Comparison of ENCODE assay signal across 28 cellular contexts in the genomic region with DNA sequence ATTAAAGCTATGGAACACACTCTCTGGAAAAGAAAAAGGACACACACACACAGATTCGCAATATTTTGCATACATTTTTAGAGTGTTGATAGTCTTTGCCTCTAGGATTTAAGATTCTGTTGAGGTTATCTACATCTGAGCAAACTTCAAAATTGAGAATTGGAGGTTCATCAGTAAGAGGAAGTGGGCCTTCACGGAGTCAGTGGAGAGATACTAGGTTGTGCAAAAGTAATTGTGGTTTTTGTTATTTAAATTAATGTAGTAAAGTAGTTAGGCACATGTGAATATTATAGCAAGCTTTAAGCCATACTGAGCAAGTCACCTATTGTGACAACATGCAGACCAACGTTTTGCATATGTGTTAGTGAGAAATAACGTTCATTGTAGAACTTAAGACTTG. TPM values are rescaled to one million over a fixed set of nuclear protein-coding genes. Genes with fewer than 3 reads are reported as not detected.
"Had no signal": no experiment of that assay in that cellular context is flagged by ENCODE, and none has a peak within 500 bp of the region (broad histone marks: within the 10 kb centered on the region; RNA-seq: fewer than 3 reads in every experiment).

No MANE protein-coding gene starts in this region.

- H3K27me3 ChIP-seq: brain microvascular endothelial cell, cardiac muscle cell had no signal

- H3K4me3 ChIP-seq: cardiac muscle cell had no signal

- ATAC-seq: activated T-helper 17 cell treated with anti-CD3 and anti-CD28 coated beads, Interleukin-2, amount 50 U/mL, for 72 hours; T-helper 17 cell had no signal

- H3K27ac ChIP-seq: brain microvascular endothelial cell, cardiac muscle cell had no signal

- DNase-seq: activated B cell treated with CpG ODN at 0.5 μM for 24 hours; activated CD4-positive, alpha-beta memory T cell treated with anti-CD3 and anti-CD28 coated beads for 36 hours; activated CD4-positive, alpha-beta T cell treated with anti-CD3 and anti-CD28 coated beads, Interleukin-2, amount 10 ng/mL, durations not matched to agents 7 days and 5 days; activated CD8-positive, alpha-beta memory T cell treated with anti-CD3 and anti-CD28 coated beads for 24 hours; activated gamma-delta T cell treated with Interleukin-2 at 50 U/mL for 16 hours; activated naive CD4-positive, alpha-beta T cell treated with anti-CD3 and anti-CD28 coated beads, Interleukin-2, amount 10 ng/mL, durations not matched to agents 7 days and 5 days; activated naive CD8-positive, alpha-beta T cell treated with anti-CD3 and anti-CD28 coated beads for 36 hours; activated T-cell treated with anti-CD3 and anti-CD28 coated beads for 4 hours; activated T-cell treated with anti-CD3 and anti-CD28 coated beads, Interleukin-2, amount 50 U/mL, for 48 hours; brain microvascular endothelial cell; cerebellar nuclear complex; NCI-H1092; NCI-H1417; NCI-H2029; NCI-H2107; NCI-H2171 treated with DMSO at 0.1 percent for 48 hours; NCI-H226; NCI-H526; NCI-H774; NK-92 treated with Interleukin-12 subunit alpha and Interleukin-12 subunit beta, amount 100 ng/mL, for 24 hours; SIG-M5; T-helper 17 cell; T-helper 9 cell had no signal

- H3K36me3 ChIP-seq: brain microvascular endothelial cell, cardiac muscle cell had no signal

RNA-seq across cellular contexts. Expression of a gene that starts 19.8 kb away (rescaled TPM):
- total RNA-seq: activated B cell treated with CpG ODN at 0.5 μM for 24 hours; activated CD4-positive, alpha-beta memory T cell treated with anti-CD3 and anti-CD28 coated beads for 36 hours; activated CD4-positive, alpha-beta T cell treated with anti-CD3 and anti-CD28 coated beads, Interleukin-2, amount 10 ng/mL, durations not matched to agents 7 days and 5 days; activated naive CD8-positive, alpha-beta T cell treated with anti-CD3 and anti-CD28 coated beads for 36 hours; activated T-helper 17 cell treated with anti-CD3 and anti-CD28 coated beads, Interleukin-2, amount 50 U/mL, for 72 hours; OCI-LY7; RPMI7951; T-helper 17 cell had no signal
- polyA plus RNA-seq: adipose tissue had no signal
